Comparison of ENCODE assay signal across 8 cellular contexts in genomic region chr1:220880726-220881506, GRCh38. TPM values are rescaled to one million over a fixed set of nuclear protein-coding genes. Genes with fewer than 3 reads are reported as not detected.
A peak's percentile ranks its signal among the peaks of the same experiment; 100 is the strongest.
DNase-seq lines count a peak whose midpoint lies in the region; ATAC-seq, FAIRE-seq and TF ChIP-seq lines count a peak whose summit lies in the region.

No MANE protein-coding gene starts in this region.

- ATAC-seq in GM21390 (IDR thresholded peaks at IDR 0.05; ENCODE audit: unreplicated experiment) (no peak), HG03139 (IDR thresholded peaks at IDR 0.05; ENCODE audit: unreplicated experiment) (no peak)

- TF ChIP-seq POLR2A in spleen (IDR thresholded peaks at IDR 0.05): peak in 1 of 3 donors; percentile 61

- H3K27me3 ChIP-seq in spleen (replicated peaks in 1 of 7): peaks cover 0 to 64% (median 0%) of the 10 kb centered on the region in 7 donors

- H3K36me3 ChIP-seq in spleen: peaks cover 8 to 43% (median 23%) of the 10 kb centered on the region in 6 donors

- 9 to 24% (median 11%) methylated on average over 37 of the region's 37 CpGs for WGBS in adipose tissue, 3 donors
- WGBS in spleen, 5 donors: 13 to 26% (median 14%) methylated on average over 37 of the region's 37 CpGs

- DNase-seq in AG09309 (ENCODE audit: low read depth): no peak
- peak; percentile 75 for DNase-seq in HTR-8/SVneo (ENCODE audit: insufficient read length, low spot score)
- peak; percentile 44 for DNase-seq in iPS-NIHi7 (ENCODE audit: extremely low spot score)
- DNase-seq in spleen: peak; percentile 93
- no peak for DNase-seq in KG1 (lab: John Stamatoyannopoulos, UW)

- TF ChIP-seq CTCF in AG09309 (IDR thresholded peaks at IDR 0.05; ENCODE audit: control insufficient read depth, insufficient read depth, low read depth, low read length, missing control alignments): no peak
- no peak for TF ChIP-seq CTCF in spleen (IDR thresholded peaks at IDR 0.05 in 8 of 11, conservative IDR thresholded peaks at IDR 0.05 in 3 of 11)

- H3K4me3 ChIP-seq in AG09309 (ENCODE audit: control insufficient read depth, low read depth, low read length) (peak overlapping the region; percentile 61), spleen (peak overlapping the region; percentile 62 to 90 (median 74))

- no peaks in the 10 kb centered on the region for H3K9me3 ChIP-seq in spleen

- FAIRE-seq in HTR-8/SVneo (lab: Jason Lieb, UNC): peak; percentile 54

- H3K27ac ChIP-seq in adipose tissue (ENCODE audit: low read depth, low read length) (peak overlapping the region; percentile 43), spleen (peak overlapping the region; percentile 94 to 99 (median 98))

- peaks cover 19 to 86% (median 61%) of the 10 kb centered on the region in 6 donors for H3K4me1 ChIP-seq in spleen

- intact Hi-C loops in spleen (cut with DNase I; ENCODE audit: low total_unique reads): no loop called here

RNA-seq across cellular contexts. Expression of gene HLX, which starts 1.7 kb away (rescaled TPM):
- polyA plus RNA-seq in adipose tissue (10 to 100 TPM in 2 of 3 donors, 1 to 10 TPM in 1; 2.2 to 38.4 (median 21.1) TPM), spleen (10 to 100 TPM in 2 of 3 donors, 1 to 10 TPM in 1; 6.9 to 13.7 (median 12.7) TPM)
- total RNA-seq in spleen: 10 to 100 TPM; 12.4 to 36.1 (median 17.5) TPM

Comparison
In these comparisons a context has a peak if more than half of its experiments do, and no peak if none do; other contexts are left out.
1. DNase-seq: peak in HTR-8/SVneo (single experiment), iPS-NIHi7 (single experiment) and spleen (single experiment); none in AG09309 (single experiment) and KG1 (single experiment).